In the genomic region with DNA sequence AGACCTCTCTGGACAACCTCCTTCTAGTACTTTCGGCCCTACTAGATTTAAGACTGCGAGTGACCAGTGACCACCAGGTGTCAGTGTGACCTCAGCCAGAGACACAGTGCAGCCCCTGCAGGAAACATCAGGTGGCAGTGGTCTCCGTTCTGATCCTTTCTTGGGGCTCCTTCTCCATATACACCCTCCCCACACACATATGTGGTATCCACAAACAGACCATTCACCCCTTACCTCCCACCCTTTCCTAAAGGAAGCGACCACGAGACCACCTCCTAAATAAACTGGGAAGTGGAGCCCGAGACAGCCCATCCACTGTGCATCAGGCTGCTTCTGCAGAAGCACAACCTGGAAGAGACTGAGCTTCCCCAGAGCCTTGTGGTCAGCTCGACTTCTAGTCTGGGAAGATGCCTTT, we compare ENCODE assay signal across 8 cellular contexts. TPM values are rescaled to one million over a fixed set of nuclear protein-coding genes. Genes with fewer than 3 reads are reported as not detected.
A peak's percentile ranks its signal among the peaks of the same experiment; 100 is the strongest.
DNase-seq lines count a peak whose midpoint lies in the region; ATAC-seq, FAIRE-seq and TF ChIP-seq lines count a peak whose summit lies in the region.

No MANE protein-coding gene starts in this region.

- DNase-seq in AG10803 (ENCODE audit: low read depth) (peak; percentile 71), GM19239 (ENCODE audit: insufficient read length, low spot score) (peak; percentile 84), NCI-H748 treated with DMSO at 0.1 percent for 48 hours (lab: John Stamatoyannopoulos, UW) (peak; percentile 68), endothelial cell (ENCODE audit: low spot score) (peak; percentile 84), mucosa of descending colon (peak in 2 of 3 donors; percentile 75 to 86)
- peak; percentile 40 to 42 for DNase-seq in activated CD8-positive, alpha-beta memory T cell treated with anti-CD3 and anti-CD28 coated beads for 1 hour (ENCODE audit: extremely low read depth in 1 of 2, low read depth in 1 of 2)
- peak; percentile 32 to 52 for DNase-seq in stimulated activated CD8-positive, alpha-beta memory T cell treated with anti-CD3 and anti-CD28 coated beads, Interleukin-7, amount 100 ng/mL, for 1 hour (ENCODE audit: low read depth in 2 of 2)

- H3K36me3 Mint-ChIP-seq in endothelial cell (ENCODE audit: low read depth, unreplicated experiment), result peaks cover 16% of the 10 kb centered on the region

- no peaks in the 10 kb centered on the region for H3K36me3 ChIP-seq in mucosa of descending colon (ENCODE audit: low read depth)

- ATAC-seq in mucosa of descending colon (peak; percentile 89), HG03342 (IDR thresholded peaks at IDR 0.05; ENCODE audit: unreplicated experiment) (no peak)

- H3K4me3 Mint-ChIP-seq in endothelial cell (ENCODE audit: unreplicated experiment), result no peak overlapping the region

- FAIRE-seq in GM19239 (lab: Jason Lieb, UNC), result peak; percentile 90

- intact Hi-C loops in mucosa of descending colon (cut with DNase I, micrococcal nuclease), result loop anchor here (2.0 to 10.0 kb wide), 3 partner anchors 77 to 268 kb away; partner anchors contain the start of genes NDUFA6 (in 1 of the 2) and NFAM1 (in 1 of the 2)

- no peaks in the 10 kb centered on the region for H3K4me1 Mint-ChIP-seq in endothelial cell (ENCODE audit: unreplicated experiment)

- H3K9me3 ChIP-seq in mucosa of descending colon, result no peaks in the 10 kb centered on the region

- peak; percentile 100 for TF ChIP-seq CTCF in AG10803 (conservative IDR thresholded peaks at IDR 0.05; ENCODE audit: low read length)
- TF ChIP-seq CTCF in endothelial cell (IDR thresholded peaks at IDR 0.05; ENCODE audit: unreplicated experiment), result peak; percentile 82
- peak; percentile 59 for TF ChIP-seq CTCF in mucosa of descending colon (IDR thresholded peaks at IDR 0.05)

- H3K4me3 ChIP-seq in AG10803 (ENCODE audit: low read length) (no peak overlapping the region), mucosa of descending colon (no peak overlapping the region)

- H3K4me1 ChIP-seq in mucosa of descending colon (ENCODE audit: low read depth), result peaks cover 18% of the 10 kb centered on the region

- no peaks in the 10 kb centered on the region for H3K9me3 Mint-ChIP-seq in endothelial cell (ENCODE audit: unreplicated experiment)

- peaks cover 4% of the 10 kb centered on the region for H3K27me3 Mint-ChIP-seq in endothelial cell (ENCODE audit: unreplicated experiment)

- no peak overlapping the region for H3K27ac Mint-ChIP-seq in endothelial cell (ENCODE audit: unreplicated experiment)

RNA-seq across cellular contexts. Expression of gene CYP2D6, which starts 38.5 kb away (rescaled TPM):
- 3.2 TPM for total RNA-seq in endothelial cell (ENCODE audit: unreplicated experiment)
- 10 to 100 TPM in 1 of 3 donors, 1 to 10 TPM in 2; 3.8 to 10.0 (median 4.7) TPM for total RNA-seq in mucosa of descending colon
